29 cellular contexts compared by ENCODE assay signal in genomic region chr3:29942297-29942696, GRCh38.
"Had no signal": no experiment of that assay in that cellular context is flagged by ENCODE, and none has a peak within 500 bp of the region (broad histone marks: within the 10 kb centered on the region; RNA-seq: fewer than 3 reads in every experiment).

No MANE protein-coding gene starts in this region.

- H3K27ac ChIP-seq: KMS-11, PC-9, RWPE1, SJCRH30, SK-N-MC had no signal

- ATAC-seq: Panc1, Right ventricle myocardium inferior, SK-N-SH treated with all-trans-retinoic acid at 6 μM for 48 hours had no signal

- H3K36me3 ChIP-seq: SJCRH30 had no signal

- H3K9me3 ChIP-seq: SJCRH30 had no signal

- H2AFZ ChIP-seq: PC-9 had no signal

- H3K4me3 ChIP-seq: PC-9, SJCRH30, SK-N-MC had no signal

- DNase-seq: Karpas-422, MM.1S, MV-4-11, NCI-H1092, NCI-H1105, NCI-H1417 treated with DMSO at 0.1 percent for 48 hours, NCI-H1436 treated with DMSO at 0.1 percent for 48 hours, NCI-H1694 treated with DMSO at 0.1 percent for 48 hours, NCI-H187 treated with DMSO at 0.1 percent for 48 hours, NCI-H2029, NCI-H2081, NCI-H226, NCI-H446 treated with DMSO at 0.1 percent for 48 hours, NCI-H510A, NCI-H524, NCI-H526, NCI-H69, NCI-H748 treated with DMSO at 0.1 percent for 48 hours, NCI-H82, PC-9, SHP77, SIG-M5, SJCRH30 had no signal

- H3K9ac ChIP-seq: KMS-11 had no signal

- H3K27me3 ChIP-seq: SJCRH30 had no signal

- H3K4me2 ChIP-seq: KMS-11, PC-9 had no signal
